In the genomic region with DNA sequence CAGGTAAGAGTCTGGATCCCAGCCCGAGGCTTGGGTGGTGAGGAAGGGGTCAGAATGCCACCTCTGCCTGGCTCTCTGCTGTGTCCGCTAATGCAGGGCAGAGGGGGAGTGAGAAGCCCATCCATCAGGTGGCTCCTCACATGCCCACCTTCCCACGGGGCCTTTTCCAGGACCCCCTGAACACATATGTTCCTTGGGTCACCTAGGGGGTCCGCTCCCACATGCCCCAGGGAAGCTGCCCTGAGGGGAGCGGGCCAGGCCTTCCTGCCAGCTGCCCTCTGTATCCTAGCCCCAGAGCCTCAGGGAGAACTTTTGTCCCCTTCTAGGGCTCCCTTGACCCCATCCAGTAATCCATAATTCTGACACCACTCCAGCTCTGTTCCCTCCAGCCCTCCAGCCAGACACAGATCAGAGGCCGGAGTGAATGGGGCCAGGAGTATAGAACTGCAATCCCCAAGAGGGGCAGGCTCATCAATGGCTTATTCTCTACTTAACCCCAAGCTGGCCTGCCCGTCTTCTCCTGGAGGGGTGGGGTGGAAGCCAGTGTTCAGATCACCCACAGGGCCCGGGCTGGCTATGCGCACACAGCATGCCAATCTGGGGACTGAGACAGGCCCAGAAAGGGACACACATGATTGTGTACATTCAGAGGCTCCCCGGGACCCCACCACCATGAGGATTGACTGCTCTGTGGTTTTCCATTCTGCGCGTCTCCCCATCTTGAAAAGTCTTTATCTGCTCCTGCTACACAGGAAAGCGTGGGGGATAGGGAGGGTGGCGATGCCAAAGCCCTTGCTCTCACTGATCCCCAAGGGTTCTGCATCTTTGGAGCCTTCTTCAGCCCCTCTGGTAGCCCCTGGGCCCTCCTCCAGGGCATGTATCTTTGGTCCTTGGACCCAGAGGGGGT, we compare ENCODE assay signal across 10 cellular contexts. TPM values are rescaled to one million over a fixed set of nuclear protein-coding genes. Genes with fewer than 3 reads are reported as not detected.
DNase-seq lines count a peak whose midpoint lies in the region; ATAC-seq and TF ChIP-seq lines count a peak whose summit lies in the region.
"Had no signal": no experiment of that assay in that cellular context is flagged by ENCODE, and none has a peak within 500 bp of the region (broad histone marks: within the 10 kb centered on the region; RNA-seq: fewer than 3 reads in every experiment).

No MANE protein-coding gene starts in this region.

- no peak for ATAC-seq in activated CD8-positive, alpha-beta T cell treated with anti-CD3 and anti-CD28 coated beads for 36 hours
- no peak for ATAC-seq in HG03097 (IDR thresholded peaks at IDR 0.05; ENCODE audit: low FRiP score, unreplicated experiment)
- ATAC-seq: PC-3 had no signal

- peak overlapping the region; percentile 68 for H3K4me3 ChIP-seq in left ventricle myocardium inferior
- peak overlapping the region; percentile 21 to 45 (median 35) for H3K4me3 ChIP-seq in skin epidermis

- peak overlapping the region; percentile 46; the same call in 1 of the 2 replicates for H3K9ac ChIP-seq in ES-I3 (ENCODE audit: low read depth, low read length)

- H3K9me3 ChIP-seq in ES-I3 (ENCODE audit: control insufficient read depth, insufficient read depth, low read length) (no peaks in the 10 kb centered on the region), left ventricle myocardium inferior (replicated peaks) (no peaks in the 10 kb centered on the region)

- H3K4me1 Mint-ChIP-seq in activated CD8-positive, alpha-beta T cell treated with anti-CD3 and anti-CD28 coated beads for 36 hours (ENCODE audit: low read depth), result peaks cover 38% of the 10 kb centered on the region

- no peaks in the 10 kb centered on the region for H3K36me3 ChIP-seq in ES-I3 (ENCODE audit: insufficient read depth, low read length)
- H3K36me3 ChIP-seq in left ventricle myocardium inferior, result no peaks in the 10 kb centered on the region

- intact Hi-C loops in activated CD8-positive, alpha-beta T cell treated with anti-CD3 and anti-CD28 coated beads for 36 hours (cut with micrococcal nuclease), result no loop called here
- intact Hi-C loops in left ventricle myocardium inferior (cut with micrococcal nuclease) (loop anchor here (10.0 kb wide), 1 partner anchor 115 kb away; no protein-coding TSS in a partner anchor), head of caudate nucleus (cut with DNase I) (loop anchor here (10.0 kb wide), 1 partner anchor 45 kb away; a partner anchor contains a TSS)

- peak overlapping the region; percentile 97 for H3K27ac Mint-ChIP-seq in activated CD8-positive, alpha-beta T cell treated with anti-CD3 and anti-CD28 coated beads for 36 hours

- H3K27ac ChIP-seq in left ventricle myocardium inferior (replicated peaks), result peak overlapping the region; percentile 93
- H3K27ac ChIP-seq in skin epidermis, result peak overlapping the region in 20 of 21 experiments; percentile 31 to 87 (median 78)

- H3K9me3 Mint-ChIP-seq in activated CD8-positive, alpha-beta T cell treated with anti-CD3 and anti-CD28 coated beads for 36 hours, result no peaks in the 10 kb centered on the region

- no peak for TF ChIP-seq CTCF in activated CD8-positive, alpha-beta T cell treated with anti-CD3 and anti-CD28 coated beads for 36 hours (IDR thresholded peaks at IDR 0.05)
- TF ChIP-seq CTCF in left ventricle myocardium inferior (IDR thresholded peaks at IDR 0.05; ENCODE audit: borderline replicate concordance) (no peak), GM10248 (IDR thresholded peaks at IDR 0.05; ENCODE audit: control extremely low read depth, extremely low read depth, low read depth, missing control alignments) (no peak)

- DNase-seq in activated CD8-positive, alpha-beta T cell treated with anti-CD3 and anti-CD28 coated beads for 36 hours, result no peak
- no peak for DNase-seq in left ventricle myocardium inferior
- DNase-seq in NCI-H2196 (lab: John Stamatoyannopoulos, UW; ENCODE audit: unreplicated experiment), result no peak
- no peak for DNase-seq in GM10248 (ENCODE audit: extremely low spot score)
- no peak for DNase-seq in head of caudate nucleus
- DNase-seq: activated CD8-positive, alpha-beta memory T cell treated with anti-CD3 and anti-CD28 coated beads for 24 hours; PC-3 had no signal

- no peak overlapping the region for H3K4me3 Mint-ChIP-seq in activated CD8-positive, alpha-beta T cell treated with anti-CD3 and anti-CD28 coated beads for 36 hours

- POLR2A ChIA-PET in activated CD8-positive, alpha-beta T cell treated with anti-CD3 and anti-CD28 coated beads for 36 hours (lab: Charles Lee), result interaction anchor here (0.6 to 1.0 kb wide), 2 partner anchors 29 kb away, joined by 3 to 5 read pairs; a partner anchor contains a TSS
- POLR2A ChIA-PET in GM10248 (lab: Yijun Ruan, JAX), result no interaction called here

- CTCF ChIA-PET in activated CD8-positive, alpha-beta T cell treated with anti-CD3 and anti-CD28 coated beads for 36 hours (lab: Charles Lee), result interaction anchor here (1.7 to 4.1 kb wide), 2 partner anchors 7 to 55 kb away, joined by 6 to 26 read pairs; a partner anchor contains a TSS
- CTCF ChIA-PET in GM10248 (lab: Yijun Ruan, JAX), result interaction anchor here (1.5 to 9.6 kb wide), 4 partner anchors 8 to 29 kb away, joined by 3 to 105 read pairs (median 13); a partner anchor contains a TSS

- H3K36me3 Mint-ChIP-seq in activated CD8-positive, alpha-beta T cell treated with anti-CD3 and anti-CD28 coated beads for 36 hours (ENCODE audit: low read depth), result no peaks in the 10 kb centered on the region

- peaks cover 18% of the 10 kb centered on the region; the same call in 1 of the 2 replicates for H3K4me1 ChIP-seq in ES-I3 (ENCODE audit: insufficient read depth, low read length)
- H3K4me1 ChIP-seq in left ventricle myocardium inferior, result peaks cover 61% of the 10 kb centered on the region

- H3K27me3 Mint-ChIP-seq in activated CD8-positive, alpha-beta T cell treated with anti-CD3 and anti-CD28 coated beads for 36 hours, result no peaks in the 10 kb centered on the region

- H3K27me3 ChIP-seq in left ventricle myocardium inferior (ENCODE audit: low read depth), result no peaks in the 10 kb centered on the region

RNA-seq across cellular contexts. Expression of a gene that starts 1.1 kb away (rescaled TPM):
- total RNA-seq in activated CD8-positive, alpha-beta T cell treated with anti-CD3 and anti-CD28 coated beads for 36 hours, result under 1 TPM; 0.61 to 0.63 TPM
- 18.4 TPM for total RNA-seq in left ventricle myocardium inferior

RNA-seq across cellular contexts. Expression of a gene that starts 7.1 kb away (rescaled TPM):
- total RNA-seq in activated CD8-positive, alpha-beta T cell treated with anti-CD3 and anti-CD28 coated beads for 36 hours, result 1 to 10 TPM; 6.7 to 9.5 TPM
- 2.9 TPM for total RNA-seq in left ventricle myocardium inferior

RNA-seq across cellular contexts. Expression of a gene that starts 8.0 kb away (rescaled TPM):
- 100 to 1,000 TPM; 257 to 262 TPM for total RNA-seq in activated CD8-positive, alpha-beta T cell treated with anti-CD3 and anti-CD28 coated beads for 36 hours
- total RNA-seq in left ventricle myocardium inferior, result 354 TPM

RNA-seq across cellular contexts. Expression of a gene that starts 28.0 kb away (rescaled TPM):
- 10 to 100 TPM; 12.2 to 16.4 TPM for total RNA-seq in activated CD8-positive, alpha-beta T cell treated with anti-CD3 and anti-CD28 coated beads for 36 hours
- 10.0 TPM for total RNA-seq in left ventricle myocardium inferior

RNA-seq across cellular contexts. Expression of a gene that starts 39.4 kb away (rescaled TPM):
- 1 to 10 TPM; 3.7 to 4.3 TPM for total RNA-seq in activated CD8-positive, alpha-beta T cell treated with anti-CD3 and anti-CD28 coated beads for 36 hours
- 0.80 TPM for total RNA-seq in left ventricle myocardium inferior

Comparison
In these comparisons a context has a peak if more than half of its experiments do, and no peak if none do; other contexts are left out.
1. RNA of a gene that starts 1.1 kb away (total RNA-seq): 18.4 TPM in left ventricle myocardium inferior (single experiment); 0.61 to 0.63 TPM in activated CD8-positive, alpha-beta T cell treated with anti-CD3 and anti-CD28 coated beads for 36 hours; every median in the first group is over 10 times any median in the second.